ENCODE assay signal across 2 cellular contexts in the genomic region with DNA sequence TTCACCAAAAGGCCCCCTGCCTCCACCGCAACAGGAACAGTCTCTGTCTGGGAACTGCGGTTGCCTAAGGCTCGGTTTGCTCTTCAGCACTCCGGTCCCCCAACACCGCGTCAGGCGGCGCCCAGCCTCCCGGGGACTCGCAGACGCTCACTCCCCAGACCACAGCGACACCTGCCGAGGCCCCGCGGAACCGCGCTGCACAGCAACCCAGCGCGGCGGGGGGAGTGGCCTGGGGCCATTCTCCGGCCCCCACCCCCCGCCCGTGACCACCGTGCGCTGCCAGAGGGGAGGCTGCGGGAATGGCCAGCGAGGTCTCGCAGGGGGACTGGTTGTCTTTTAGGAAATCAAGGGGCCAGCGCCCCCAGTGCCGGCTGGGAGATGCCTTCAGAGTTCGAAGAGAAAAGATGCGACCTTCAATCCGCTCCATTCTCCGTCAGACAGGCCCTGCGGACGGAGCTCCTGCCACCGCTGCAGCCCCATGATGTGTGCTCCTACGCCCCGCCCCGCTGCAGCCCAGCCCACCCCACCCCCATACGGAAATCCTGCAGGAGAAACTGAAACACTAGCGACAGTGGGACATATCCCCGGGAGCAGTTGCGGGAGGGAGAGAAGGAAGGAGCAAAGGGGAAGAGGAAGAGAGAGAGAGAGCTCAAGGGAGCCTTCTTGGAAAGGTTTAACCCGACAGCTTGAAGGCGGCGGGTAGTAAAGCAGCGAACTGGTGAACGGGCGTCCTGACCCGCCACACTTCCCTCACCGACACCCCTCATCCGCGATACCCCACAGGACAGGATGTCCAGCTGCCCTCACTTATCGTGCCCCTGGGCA.
TF ChIP-seq lines count a peak whose summit lies in the region.

No MANE protein-coding gene starts in this region.

TF ChIP-seq in HCT116, 20 proteins besides CTCF, POLR2A, EP300 and RAD21 (continued from another document):
- TF ChIP-seq YY1 (IDR thresholded peaks at IDR 0.05; ENCODE audit: extremely low read depth, insufficient replicate concordance, low read depth, low read length) = peak; percentile 56
- peak; percentile 61; the same call in 1 of the 2 replicates for TF ChIP-seq MAX (IDR thresholded peaks at IDR 0.05)
- no peak for TF ChIP-seq EZH2phosphoT487 (IDR thresholded peaks at IDR 0.05; ENCODE audit: borderline replicate concordance)

TF ChIP-seq in SK-N-SH treated with all-trans-retinoic acid at 6 μM for 48 hours, 23 proteins besides CTCF, POLR2A, EP300 and RAD21 (continued from another document):
- TF ChIP-seq, protein P1, sequence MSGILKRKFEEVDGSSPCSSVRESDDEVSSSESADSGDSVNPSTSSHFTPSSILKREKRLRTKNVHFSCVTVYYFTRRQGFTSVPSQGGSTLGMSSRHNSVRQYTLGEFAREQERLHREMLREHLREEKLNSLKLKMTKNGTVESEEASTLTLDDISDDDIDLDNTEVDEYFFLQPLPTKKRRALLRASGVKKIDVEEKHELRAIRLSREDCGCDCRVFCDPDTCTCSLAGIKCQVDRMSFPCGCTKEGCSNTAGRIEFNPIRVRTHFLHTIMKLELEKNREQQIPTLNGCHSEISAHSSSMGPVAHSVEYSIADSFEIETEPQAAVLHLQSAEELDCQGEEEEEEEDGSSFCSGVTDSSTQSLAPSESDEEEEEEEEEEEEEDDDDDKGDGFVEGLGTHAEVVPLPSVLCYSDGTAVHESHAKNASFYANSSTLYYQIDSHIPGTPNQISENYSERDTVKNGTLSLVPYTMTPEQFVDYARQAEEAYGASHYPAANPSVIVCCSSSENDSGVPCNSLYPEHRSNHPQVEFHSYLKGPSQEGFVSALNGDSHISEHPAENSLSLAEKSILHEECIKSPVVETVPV (CRISPR knock-in tag; IDR thresholded peaks at IDR 0.05) = no peak
- TF ChIP-seq ISL1 (CRISPR knock-in tag; IDR thresholded peaks at IDR 0.05) = no peak
- TF ChIP-seq RARB (CRISPR knock-in tag; IDR thresholded peaks at IDR 0.05) = no peak
- TF ChIP-seq, protein P2, sequence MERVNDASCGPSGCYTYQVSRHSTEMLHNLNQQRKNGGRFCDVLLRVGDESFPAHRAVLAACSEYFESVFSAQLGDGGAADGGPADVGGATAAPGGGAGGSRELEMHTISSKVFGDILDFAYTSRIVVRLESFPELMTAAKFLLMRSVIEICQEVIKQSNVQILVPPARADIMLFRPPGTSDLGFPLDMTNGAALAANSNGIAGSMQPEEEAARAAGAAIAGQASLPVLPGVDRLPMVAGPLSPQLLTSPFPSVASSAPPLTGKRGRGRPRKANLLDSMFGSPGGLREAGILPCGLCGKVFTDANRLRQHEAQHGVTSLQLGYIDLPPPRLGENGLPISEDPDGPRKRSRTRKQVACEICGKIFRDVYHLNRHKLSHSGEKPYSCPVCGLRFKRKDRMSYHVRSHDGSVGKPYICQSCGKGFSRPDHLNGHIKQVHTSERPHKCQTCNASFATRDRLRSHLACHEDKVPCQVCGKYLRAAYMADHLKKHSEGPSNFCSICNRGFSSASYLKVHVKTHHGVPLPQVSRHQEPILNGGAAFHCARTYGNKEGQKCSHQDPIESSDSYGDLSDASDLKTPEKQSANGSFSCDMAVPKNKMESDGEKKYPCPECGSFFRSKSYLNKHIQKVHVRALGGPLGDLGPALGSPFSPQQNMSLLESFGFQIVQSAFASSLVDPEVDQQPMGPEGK (CRISPR knock-in tag; IDR thresholded peaks at IDR 0.05; ENCODE audit: borderline replicate concordance) = peak; percentile 99
- TF ChIP-seq BACH2 (CRISPR knock-in tag; IDR thresholded peaks at IDR 0.05; ENCODE audit: borderline replicate concordance) = no peak
- TF ChIP-seq ZNF70 (CRISPR knock-in tag; IDR thresholded peaks at IDR 0.05) = no peak
- no peak for TF ChIP-seq PPARA (CRISPR knock-in tag; IDR thresholded peaks at IDR 0.05; ENCODE audit: borderline replicate concordance)
- no peak for TF ChIP-seq OSR1 (CRISPR knock-in tag; IDR thresholded peaks at IDR 0.05)
- TF ChIP-seq, protein P3, sequence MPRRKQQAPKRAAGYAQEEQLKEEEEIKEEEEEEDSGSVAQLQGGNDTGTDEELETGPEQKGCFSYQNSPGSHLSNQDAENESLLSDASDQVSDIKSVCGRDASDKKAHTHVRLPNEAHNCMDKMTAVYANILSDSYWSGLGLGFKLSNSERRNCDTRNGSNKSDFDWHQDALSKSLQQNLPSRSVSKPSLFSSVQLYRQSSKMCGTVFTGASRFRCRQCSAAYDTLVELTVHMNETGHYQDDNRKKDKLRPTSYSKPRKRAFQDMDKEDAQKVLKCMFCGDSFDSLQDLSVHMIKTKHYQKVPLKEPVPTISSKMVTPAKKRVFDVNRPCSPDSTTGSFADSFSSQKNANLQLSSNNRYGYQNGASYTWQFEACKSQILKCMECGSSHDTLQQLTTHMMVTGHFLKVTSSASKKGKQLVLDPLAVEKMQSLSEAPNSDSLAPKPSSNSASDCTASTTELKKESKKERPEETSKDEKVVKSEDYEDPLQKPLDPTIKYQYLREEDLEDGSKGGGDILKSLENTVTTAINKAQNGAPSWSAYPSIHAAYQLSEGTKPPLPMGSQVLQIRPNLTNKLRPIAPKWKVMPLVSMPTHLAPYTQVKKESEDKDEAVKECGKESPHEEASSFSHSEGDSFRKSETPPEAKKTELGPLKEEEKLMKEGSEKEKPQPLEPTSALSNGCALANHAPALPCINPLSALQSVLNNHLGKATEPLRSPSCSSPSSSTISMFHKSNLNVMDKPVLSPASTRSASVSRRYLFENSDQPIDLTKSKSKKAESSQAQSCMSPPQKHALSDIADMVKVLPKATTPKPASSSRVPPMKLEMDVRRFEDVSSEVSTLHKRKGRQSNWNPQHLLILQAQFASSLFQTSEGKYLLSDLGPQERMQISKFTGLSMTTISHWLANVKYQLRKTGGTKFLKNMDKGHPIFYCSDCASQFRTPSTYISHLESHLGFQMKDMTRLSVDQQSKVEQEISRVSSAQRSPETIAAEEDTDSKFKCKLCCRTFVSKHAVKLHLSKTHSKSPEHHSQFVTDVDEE (CRISPR knock-in tag; IDR thresholded peaks at IDR 0.05) = peak; percentile 69
- no peak for TF ChIP-seq CREB5 (CRISPR knock-in tag; IDR thresholded peaks at IDR 0.05; ENCODE audit: low read depth)
- peak; percentile 41; the same call in 1 of the 2 replicates for TF ChIP-seq GLIS3 (CRISPR knock-in tag; IDR thresholded peaks at IDR 0.05)
- peak; percentile 74; the same call in 1 of the 2 replicates for TF ChIP-seq ZFP3 (CRISPR knock-in tag; IDR thresholded peaks at IDR 0.05)
- no peak for TF ChIP-seq CSDC2 (CRISPR knock-in tag; IDR thresholded peaks at IDR 0.05)
- TF ChIP-seq ZC3H10 (CRISPR knock-in tag; IDR thresholded peaks at IDR 0.05) = no peak
- no peak for TF ChIP-seq SNAI2 (CRISPR knock-in tag; IDR thresholded peaks at IDR 0.05)
- TF ChIP-seq TOX (CRISPR knock-in tag; IDR thresholded peaks at IDR 0.05; ENCODE audit: borderline replicate concordance) = no peak
- TF ChIP-seq ZNF8 (CRISPR knock-in tag; IDR thresholded peaks at IDR 0.05) = 0 out of 2 replicates have a peak, but pooled peaks have one; percentile 12
- TF ChIP-seq, protein P4, sequence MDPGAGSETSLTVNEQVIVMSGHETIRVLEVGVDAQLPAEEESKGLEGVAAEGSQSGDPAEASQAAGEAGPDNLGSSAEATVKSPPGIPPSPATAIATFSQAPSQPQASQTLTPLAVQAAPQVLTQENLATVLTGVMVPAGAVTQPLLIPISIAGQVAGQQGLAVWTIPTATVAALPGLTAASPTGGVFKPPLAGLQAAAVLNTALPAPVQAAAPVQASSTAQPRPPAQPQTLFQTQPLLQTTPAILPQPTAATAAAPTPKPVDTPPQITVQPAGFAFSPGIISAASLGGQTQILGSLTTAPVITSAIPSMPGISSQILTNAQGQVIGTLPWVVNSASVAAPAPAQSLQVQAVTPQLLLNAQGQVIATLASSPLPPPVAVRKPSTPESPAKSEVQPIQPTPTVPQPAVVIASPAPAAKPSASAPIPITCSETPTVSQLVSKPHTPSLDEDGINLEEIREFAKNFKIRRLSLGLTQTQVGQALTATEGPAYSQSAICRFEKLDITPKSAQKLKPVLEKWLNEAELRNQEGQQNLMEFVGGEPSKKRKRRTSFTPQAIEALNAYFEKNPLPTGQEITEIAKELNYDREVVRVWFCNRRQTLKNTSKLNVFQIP (CRISPR knock-in tag; IDR thresholded peaks at IDR 0.05; ENCODE audit: borderline replicate concordance, low read depth) = peak; percentile 70; the same call in 1 of the 2 replicates
- no peak for TF ChIP-seq ARNTL (CRISPR knock-in tag; IDR thresholded peaks at IDR 0.05; ENCODE audit: borderline replicate concordance, low read depth)
